18 cellular contexts compared by ENCODE assay signal in genomic region chr10:34017281-34017680, GRCh38.
DNase-seq lines count a peak whose midpoint lies in the region; ATAC-seq and TF ChIP-seq lines count a peak whose summit lies in the region.
"Had no signal": no experiment of that assay in that cellular context is flagged by ENCODE, and none has a peak within 500 bp of the region (broad histone marks: within the 10 kb centered on the region; RNA-seq: fewer than 3 reads in every experiment).

No MANE protein-coding gene starts in this region.

- H3K9me3 Mint-ChIP-seq in WTC11: peaks cover 15% of the 10 kb centered on the region
- H3K9me3 Mint-ChIP-seq: activated T-helper 2 cell treated with anti-CD3 and anti-CD28 coated beads, Interferon-gamma antibody, Interleukin-2, Interleukin-4, amounts not matched to agents 10 μg/mL and 5 μg/mL and 100 μg/mL, durations not matched to agents 14 hours and 24 hours and 36 hours; nephron had no signal

- H3K27ac ChIP-seq in iPS DF 6.9 (ENCODE audit: low read length): no peak overlapping the region
- H3K27ac ChIP-seq: adrenal gland, gastroesophageal sphincter, upper lobe of right lung had no signal

- no peaks in the 10 kb centered on the region for H3K27me3 Mint-ChIP-seq in WTC11 (ENCODE audit: low read depth)
- H3K27me3 Mint-ChIP-seq: activated B cell treated with CpG ODN at 0.5 μM for 24 hours had no signal

- no peaks in the 10 kb centered on the region for H3K36me3 ChIP-seq in iPS DF 6.9 (ENCODE audit: control insufficient read depth, insufficient read depth, low read length)
- H3K36me3 ChIP-seq: adrenal gland, gastroesophageal sphincter, upper lobe of right lung had no signal

- WGBS in iPS DF 6.9 (ENCODE audit: insufficient coverage, insufficient read length): no CpG with 5 or more reads among the region's 1 CpG

- H3K9me3 ChIP-seq in iPS DF 6.9 (ENCODE audit: control insufficient read depth, insufficient read depth, low read length): no peaks in the 10 kb centered on the region
- H3K9me3 ChIP-seq: adrenal gland, gastroesophageal sphincter, upper lobe of right lung had no signal

- H3K4me1 ChIP-seq in iPS DF 6.9 (ENCODE audit: control insufficient read depth, insufficient read depth, low read length): no peaks in the 10 kb centered on the region; the same call in 1 of the 2 replicates
- H3K4me1 ChIP-seq: adrenal gland, gastroesophageal sphincter, upper lobe of right lung had no signal

- TF ChIP-seq CTCF in WTC11 (IDR thresholded peaks at IDR 0.05): peak; percentile 40; the same call in 1 of the 2 replicates

- peaks cover 13% of the 10 kb centered on the region for H3K4me1 Mint-ChIP-seq in WTC11
- H3K4me1 Mint-ChIP-seq: activated B cell treated with CpG ODN at 0.5 μM for 24 hours, nephron had no signal

- H3K36me3 Mint-ChIP-seq in WTC11: no peaks in the 10 kb centered on the region

- H3K27me3 ChIP-seq in iPS DF 6.9 (ENCODE audit: control insufficient read depth, insufficient read depth, low read length): no peaks in the 10 kb centered on the region
- H3K27me3 ChIP-seq: adrenal gland, gastroesophageal sphincter, upper lobe of right lung had no signal

- CTCF ChIA-PET in WTC11 (lab: Charles Lee): interaction anchor here (0.7 to 1.5 kb wide), 9 partner anchors 11 to 387 kb away, joined by 3 to 4 read pairs (median 3); no protein-coding TSS in a partner anchor

- no peak overlapping the region for H3K4me3 Mint-ChIP-seq in WTC11
- H3K4me3 Mint-ChIP-seq: activated B cell treated with CpG ODN at 0.5 μM for 24 hours, nephron had no signal

- DNase-seq in ELF-1 (ENCODE audit: low read depth, low spot score): peak; percentile 47
- DNase-seq in HuH-7 (ENCODE audit: low spot score): peak; percentile 34
- peak; percentile 71 for DNase-seq in WTC11 (ENCODE audit: low spot score)
- peak; percentile 55 for DNase-seq in iPS DF 6.9 (ENCODE audit: low read depth, low spot score)
- no peak for DNase-seq in T-helper 1 cell
- no peak for DNase-seq in NCI-H2196 treated with DMSO at 0.1 percent for 48 hours (lab: John Stamatoyannopoulos, UW; ENCODE audit: unreplicated experiment)
- DNase-seq in COLO668 (lab: John Stamatoyannopoulos, UW; ENCODE audit: unreplicated experiment): no peak
- DNase-seq: activated B cell treated with CpG ODN at 0.5 μM for 24 hours; adrenal gland; C1 segment of cervical spinal cord; NCI-H1694 treated with DMSO at 0.1 percent for 48 hours; NCI-H524 treated with DMSO at 0.1 percent for 48 hours; stimulated activated naive CD8-positive, alpha-beta T cell treated with anti-CD3 and anti-CD28 coated beads, Interleukin-15, Interleukin-2, amounts not matched to agents 100 U/mL and 50 U/mL, for 24 hours; upper lobe of right lung had no signal

- H3K4me3 ChIP-seq in iPS DF 6.9 (ENCODE audit: low read length): no peak overlapping the region
- H3K4me3 ChIP-seq: adrenal gland, gastroesophageal sphincter, upper lobe of right lung had no signal

- ATAC-seq in WTC11 (peak; percentile 96), HG02870 (IDR thresholded peaks at IDR 0.05; ENCODE audit: unreplicated experiment) (no peak)
- ATAC-seq: gastroesophageal sphincter; stimulated activated naive CD8-positive, alpha-beta T cell treated with anti-CD3 and anti-CD28 coated beads, Interleukin-15, Interleukin-2, amounts not matched to agents 100 U/mL and 50 U/mL, for 24 hours; upper lobe of right lung had no signal

- POLR2A ChIA-PET in WTC11 (lab: Charles Lee): interaction anchor here (0.5 to 1.1 kb wide), 3 partner anchors 46 to 637 kb away, joined by 3 to 5 read pairs (median 4); no protein-coding TSS in a partner anchor

- no peak overlapping the region for H3K27ac Mint-ChIP-seq in WTC11
- H3K27ac Mint-ChIP-seq: activated B cell treated with CpG ODN at 0.5 μM for 24 hours; activated T-helper 2 cell treated with anti-CD3 and anti-CD28 coated beads, Interferon-gamma antibody, Interleukin-2, Interleukin-4, amounts not matched to agents 10 μg/mL and 5 μg/mL and 100 μg/mL, durations not matched to agents 14 hours and 24 hours and 36 hours had no signal

TF ChIP-seq in WTC11, 78 proteins besides CTCF, POLR2A, EP300 and RAD21:
- no peak for TF ChIP-seq CBFB (CRISPR knock-in tag; IDR thresholded peaks at IDR 0.05; ENCODE audit: low read depth)
- TF ChIP-seq ZBTB21 (CRISPR knock-in tag; IDR thresholded peaks at IDR 0.05; ENCODE audit: borderline replicate concordance): no peak
- no peak for TF ChIP-seq TCF7 (CRISPR knock-in tag; IDR thresholded peaks at IDR 0.05; ENCODE audit: low read depth)
- TF ChIP-seq ZBTB43 (CRISPR knock-in tag; IDR thresholded peaks at IDR 0.05): no peak
- TF ChIP-seq, protein P1, sequence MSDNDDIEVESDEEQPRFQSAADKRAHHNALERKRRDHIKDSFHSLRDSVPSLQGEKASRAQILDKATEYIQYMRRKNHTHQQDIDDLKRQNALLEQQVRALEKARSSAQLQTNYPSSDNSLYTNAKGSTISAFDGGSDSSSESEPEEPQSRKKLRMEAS (CRISPR knock-in tag; IDR thresholded peaks at IDR 0.05): no peak

Comparison
In these comparisons a context has a peak if more than half of its experiments do, and no peak if none do; other contexts are left out.
1. DNase-seq: peak in ELF-1 (single experiment), HuH-7 (single experiment), WTC11 (single experiment) and iPS DF 6.9 (single experiment); none in T-helper 1 cell (0 of 5), NCI-H2196 treated with DMSO at 0.1 percent for 48 hours (single experiment) and COLO668 (single experiment).